In the genomic region with DNA sequence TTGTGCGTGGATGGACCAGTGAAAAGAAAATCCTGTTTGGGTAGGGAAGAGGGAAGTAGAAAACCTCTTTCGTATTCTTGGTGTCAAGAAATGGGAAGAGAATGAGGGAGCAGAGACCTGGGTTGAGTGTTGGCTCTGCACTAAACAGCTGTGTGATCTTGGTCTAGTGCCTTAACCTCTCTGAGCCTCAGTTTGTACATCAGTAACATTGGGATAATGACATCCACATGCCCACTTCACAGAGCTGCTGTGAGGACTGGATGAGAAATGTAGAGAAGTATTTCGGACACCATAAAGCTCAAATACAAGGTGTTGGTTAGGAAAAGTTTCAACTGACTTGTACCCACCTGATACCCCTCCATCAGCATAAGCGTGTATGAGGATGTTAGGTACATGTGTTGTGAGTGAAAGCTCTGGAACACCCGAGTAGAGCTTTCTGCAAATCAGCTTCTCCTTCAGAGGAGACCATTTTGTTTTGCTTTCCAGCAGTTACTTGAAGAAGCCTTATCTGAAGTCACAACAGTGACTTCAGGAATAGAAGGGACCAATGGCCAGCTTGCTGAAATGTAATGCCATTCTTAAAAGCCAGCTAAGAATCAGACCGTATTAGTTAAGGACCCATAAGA, we compare ENCODE assay signal across 23 cellular contexts. TPM values are rescaled to one million over a fixed set of nuclear protein-coding genes. Genes with fewer than 3 reads are reported as not detected.
DNase-seq lines count a peak whose midpoint lies in the region; ATAC-seq, FAIRE-seq and TF ChIP-seq lines count a peak whose summit lies in the region.
"Had no signal": no experiment of that assay in that cellular context is flagged by ENCODE, and none has a peak within 500 bp of the region (broad histone marks: within the 10 kb centered on the region; RNA-seq: fewer than 3 reads in every experiment).

No MANE protein-coding gene starts in this region.

- no peak for FAIRE-seq in astrocyte (lab: Jason Lieb, UNC)

- H3K36me3 ChIP-seq in ACC112 (ENCODE audit: insufficient read depth, low read length) (peaks cover 4% of the 10 kb centered on the region; the same call in 1 of the 2 replicates), IMR-90 (ENCODE audit: control insufficient read depth, insufficient read depth, low read length) (no peaks in the 10 kb centered on the region), astrocyte (ENCODE audit: insufficient read depth, low read length) (no peaks in the 10 kb centered on the region), liver (ENCODE audit: control insufficient read depth in 4 of 4, insufficient read depth in 3 of 4, low read depth in 1 of 4, low read length in 3 of 4) (no peaks in the 10 kb centered on the region), esophagus muscularis mucosa (peaks cover 0 to 5% (median 3%) of the 10 kb centered on the region in 4 donors), neural progenitor cell (no peaks in the 10 kb centered on the region)
- H3K36me3 ChIP-seq: HAP-1 had no signal

- no peak for TF ChIP-seq RAD21 in IMR-90 (IDR thresholded peaks at IDR 0.05; ENCODE audit: low read length)
- TF ChIP-seq RAD21 in liver (IDR thresholded peaks at IDR 0.05) = no peak

- peaks cover 14% of the 10 kb centered on the region for H3F3A ChIP-seq in neural progenitor cell (ENCODE audit: low read depth)

- peak overlapping the region; percentile 38; the same call in 1 of the 2 replicates for H4K5ac ChIP-seq in IMR-90 (ENCODE audit: low read depth, low read length)

- H3K9ac ChIP-seq in IMR-90 (ENCODE audit: low read depth, low read length) = no peak overlapping the region
- H3K9ac ChIP-seq in astrocyte (ENCODE audit: low read length) = no peak overlapping the region
- no peak overlapping the region for H3K9ac ChIP-seq in liver (ENCODE audit: low read depth in 1 of 2, low read length in 2 of 2)
- no peak overlapping the region for H3K9ac ChIP-seq in neural progenitor cell

- peak overlapping the region; percentile 88 for H2AK5ac ChIP-seq in IMR-90 (ENCODE audit: low read depth, low read length)

- H3K9me3 Mint-ChIP-seq in astrocyte (ENCODE audit: unreplicated experiment) (no peaks in the 10 kb centered on the region), neural progenitor cell (no peaks in the 10 kb centered on the region)
- H3K9me3 Mint-ChIP-seq: CD4-positive, alpha-beta T cell; IgD-negative memory B cell had no signal

- peak overlapping the region; percentile 9; the same call in 1 of the 2 replicates for H3K56ac ChIP-seq in IMR-90 (ENCODE audit: extremely low read depth, insufficient read depth, low read length)

- TF ChIP-seq POLR2A in IMR-90 (IDR thresholded peaks at IDR 0.05; ENCODE audit: low read depth, low read length) (no peak), esophagus muscularis mucosa (IDR thresholded peaks at IDR 0.05; ENCODE audit: low read depth) (no peak)

- H3K4me1 Mint-ChIP-seq in astrocyte (ENCODE audit: low read depth, unreplicated experiment) = peaks cover 38% of the 10 kb centered on the region
- H3K4me1 Mint-ChIP-seq in neural progenitor cell = peaks cover 34% of the 10 kb centered on the region

- DNase-seq in IMR-90 = no peak
- DNase-seq in astrocyte (ENCODE audit: low read depth) = no peak
- DNase-seq in SW480 (ENCODE audit: low spot score) = no peak
- no peak for DNase-seq in esophagus muscularis mucosa (ENCODE audit: extremely low spot score)
- DNase-seq in neural progenitor cell (ENCODE audit: low spot score) = no peak
- DNase-seq: CD4-positive, alpha-beta T cell; COR-L47; DMS79; Karpas-422; MV-4-11; NCI-H1417; NCI-H1694 treated with DMSO at 0.1 percent for 48 hours; NCI-H2081 treated with DMSO at 0.1 percent for 48 hours; NCI-H2171 treated with DMSO at 0.1 percent for 48 hours; NCI-H524 treated with DMSO at 0.1 percent for 48 hours; NCI-H82; SHP77 treated with DMSO at 0.1 percent for 48 hours had no signal

- peaks cover 17 to 56% of the 10 kb centered on the region in 2 experiments for H3K79me1 ChIP-seq in IMR-90 (ENCODE audit: low read depth in 1 of 2, low read length in 2 of 2)

- H3K4me3 ChIP-seq in ACC112 (ENCODE audit: low read depth, low read length) (no peak overlapping the region), IMR-90 (ENCODE audit: insufficient read depth, low read depth, low read length) (no peak overlapping the region), astrocyte (ENCODE audit: insufficient read depth, low read depth, low read length) (no peak overlapping the region), liver (ENCODE audit: low read depth in 1 of 3, low read length in 3 of 3) (no peak overlapping the region), esophagus muscularis mucosa (no peak overlapping the region), neural progenitor cell (no peak overlapping the region)
- H3K4me3 ChIP-seq: HAP-1, SK-N-MC had no signal

- H4K20me1 ChIP-seq in IMR-90 (ENCODE audit: insufficient read depth, low read length) (peaks cover 5% of the 10 kb centered on the region), astrocyte (ENCODE audit: insufficient read depth, low read length) (no peaks in the 10 kb centered on the region), neural progenitor cell (ENCODE audit: low read depth) (no peaks in the 10 kb centered on the region)

- H3K27ac Mint-ChIP-seq in astrocyte (ENCODE audit: unreplicated experiment) (peak overlapping the region; percentile 3), neural progenitor cell (no peak overlapping the region)
- H3K27ac Mint-ChIP-seq: CD4-positive, alpha-beta T cell had no signal

- peak overlapping the region; percentile 73 for H3K4ac ChIP-seq in IMR-90 (ENCODE audit: low read depth, low read length)

- ATAC-seq in IMR-90 (ENCODE audit: low read depth) = no peak

- POLR2A ChIA-PET in IMR-90 (lab: Charles Lee; ENCODE audit: unreplicated experiment) = no interaction called here

- TF ChIP-seq CTCF in IMR-90 (conservative IDR thresholded peaks at IDR 0.05; ENCODE audit: low read depth, low read length) = no peak
- no peak for TF ChIP-seq CTCF in astrocyte (IDR thresholded peaks at IDR 0.05; ENCODE audit: insufficient read depth, low read depth, low read length)
- TF ChIP-seq CTCF in liver (IDR thresholded peaks at IDR 0.05; ENCODE audit: low read depth, low read length, missing input control) = no peak
- TF ChIP-seq CTCF in esophagus muscularis mucosa (IDR thresholded peaks at IDR 0.05) = no peak
- TF ChIP-seq CTCF in neural progenitor cell (IDR thresholded peaks at IDR 0.05) = no peak

- peaks cover 9% of the 10 kb centered on the region for H3K36me3 Mint-ChIP-seq in astrocyte (ENCODE audit: low read depth, unreplicated experiment)
- no peaks in the 10 kb centered on the region for H3K36me3 Mint-ChIP-seq in neural progenitor cell

- peak overlapping the region; percentile 67 for H3K27ac ChIP-seq in ACC112 (ENCODE audit: low read depth, low read length)
- H3K27ac ChIP-seq in IMR-90 (ENCODE audit: insufficient read depth, low read length) = no peak overlapping the region
- H3K27ac ChIP-seq in astrocyte (ENCODE audit: low read depth, low read length) = no peak overlapping the region
- no peak overlapping the region for H3K27ac ChIP-seq in liver (ENCODE audit: low read depth in 1 of 2, low read length in 2 of 2)
- H3K27ac ChIP-seq in esophagus muscularis mucosa (replicated peaks in 1 of 4) = no peak overlapping the region
- H3K27ac ChIP-seq in neural progenitor cell = no peak overlapping the region
- H3K27ac ChIP-seq: HL-60, SK-N-MC had no signal

- no peaks in the 10 kb centered on the region for H3K27me3 ChIP-seq in ACC112 (ENCODE audit: insufficient read depth, low read length)
- no peaks in the 10 kb centered on the region for H3K27me3 ChIP-seq in IMR-90 (ENCODE audit: control insufficient read depth, insufficient read depth, low read length)
- no peaks in the 10 kb centered on the region for H3K27me3 ChIP-seq in astrocyte (ENCODE audit: insufficient read depth, low read length)
- no peaks in the 10 kb centered on the region for H3K27me3 ChIP-seq in liver (ENCODE audit: control insufficient read depth in 4 of 4, insufficient read depth in 4 of 4, low read length in 3 of 4)
- H3K27me3 ChIP-seq in esophagus muscularis mucosa = no peaks in the 10 kb centered on the region
- no peaks in the 10 kb centered on the region for H3K27me3 ChIP-seq in neural progenitor cell

- dilution Hi-C loops in IMR-90 (cut with HindIII; ENCODE audit: low sequenced_read_pairs, unreplicated experiment) = no loop called here

- peaks cover 20% of the 10 kb centered on the region for H3K9me1 ChIP-seq in IMR-90 (ENCODE audit: insufficient read depth, low read length)

- BruUV-seq in IMR-90 (replicated peaks; lab: Mats Ljungman, UMichigan) = TSS peak; percentile 14

- H3K4me3 Mint-ChIP-seq in astrocyte (ENCODE audit: unreplicated experiment) (no peak overlapping the region), neural progenitor cell (no peak overlapping the region)
- H3K4me3 Mint-ChIP-seq: CD4-positive, alpha-beta T cell; IgD-negative memory B cell had no signal

- peak overlapping the region; percentile 42; the same call in 1 of the 2 replicates for H3K14ac ChIP-seq in IMR-90 (replicated peaks; ENCODE audit: low read depth, low read length)

- H3K27me3 Mint-ChIP-seq in astrocyte (ENCODE audit: low read depth, unreplicated experiment) = no peaks in the 10 kb centered on the region
- peaks cover 9% of the 10 kb centered on the region for H3K27me3 Mint-ChIP-seq in neural progenitor cell (ENCODE audit: insufficient read depth, low read depth)

- H4K8ac ChIP-seq in IMR-90 (ENCODE audit: low read depth in 2 of 2, low read length in 2 of 2) = peak overlapping the region; percentile 43 to 69

- H3K79me2 ChIP-seq in ACC112 (ENCODE audit: control insufficient read depth, insufficient read depth, low read length, unreplicated experiment) (peaks cover 18% of the 10 kb centered on the region), astrocyte (ENCODE audit: insufficient read depth, low read length) (peaks cover 12% of the 10 kb centered on the region), neural progenitor cell (ENCODE audit: low read depth) (no peaks in the 10 kb centered on the region)

- peak overlapping the region; percentile 81 for H4K91ac ChIP-seq in IMR-90 (ENCODE audit: insufficient read depth, low read depth, low read length)

- H3K9me3 ChIP-seq in IMR-90 (ENCODE audit: control insufficient read depth, insufficient read depth, low read length) (no peaks in the 10 kb centered on the region), astrocyte (ENCODE audit: insufficient read depth, low read depth, low read length) (no peaks in the 10 kb centered on the region), liver (ENCODE audit: control insufficient read depth in 4 of 4, low read length in 3 of 4) (no peaks in the 10 kb centered on the region), esophagus muscularis mucosa (no peaks in the 10 kb centered on the region), neural progenitor cell (ENCODE audit: low read depth) (no peaks in the 10 kb centered on the region)
- H3K9me3 ChIP-seq: HAP-1 had no signal

- H2BK120ac ChIP-seq in IMR-90 (ENCODE audit: low read depth, low read length) = peak overlapping the region; percentile 80

- H3K23ac ChIP-seq in IMR-90 (ENCODE audit: low read depth, low read length) = peak overlapping the region; percentile 73

- H2AFZ ChIP-seq in ACC112 (ENCODE audit: low read length, unreplicated experiment) = no peak overlapping the region
- no peak overlapping the region for H2AFZ ChIP-seq in IMR-90 (replicated peaks; ENCODE audit: low read length, poor library complexity)
- H2AFZ ChIP-seq in astrocyte (ENCODE audit: low read depth, low read length) = no peak overlapping the region
- H2AFZ ChIP-seq in neural progenitor cell (replicated peaks) = no peak overlapping the region

- H3K18ac ChIP-seq in IMR-90 (ENCODE audit: low read depth, low read length) = peak overlapping the region; percentile 34; the same call in 1 of the 2 replicates

- peak overlapping the region; percentile 93 for H2BK20ac ChIP-seq in IMR-90 (ENCODE audit: low read depth, low read length)

- no peak overlapping the region for H3K4me2 ChIP-seq in IMR-90 (ENCODE audit: low read depth, low read length)
- H3K4me2 ChIP-seq in astrocyte (ENCODE audit: low read length) = no peak overlapping the region
- H3K4me2 ChIP-seq in neural progenitor cell = no peak overlapping the region

- peak overlapping the region; percentile 1 for H2AK9ac ChIP-seq in IMR-90 (replicated peaks; ENCODE audit: low read depth, low read length, poor library complexity)

- no peak for TF ChIP-seq EP300 in esophagus muscularis mucosa (IDR thresholded peaks at IDR 0.05)

- 79% methylated on average over 2 of the region's 6 CpGs; no CpG with 5 or more reads in 1 of the 2 experiments for WGBS in IMR-90 (ENCODE audit: extremely low coverage in 2 of 2, insufficient read length in 1 of 2), 2 experiments
- WGBS in liver = 68% methylated on average over 6 of the region's 6 CpGs
- WGBS in esophagus muscularis mucosa = 79% methylated on average over 6 of the region's 6 CpGs

- H3K4me1 ChIP-seq in ACC112 (ENCODE audit: control insufficient read depth, insufficient read depth, low read length, unreplicated experiment) (peaks cover 50% of the 10 kb centered on the region), IMR-90 (ENCODE audit: control insufficient read depth, insufficient read depth, low read length) (peaks cover 23% of the 10 kb centered on the region), astrocyte (ENCODE audit: insufficient read depth, low read length) (peaks cover 44% of the 10 kb centered on the region), liver (ENCODE audit: control insufficient read depth in 4 of 4, insufficient read depth in 4 of 4, low read length in 3 of 4) (peaks cover 6 to 32% (median 24%) of the 10 kb centered on the region in 4 donors), esophagus muscularis mucosa (peaks cover 25 to 43% (median 33%) of the 10 kb centered on the region in 4 donors), neural progenitor cell (peaks cover 7% of the 10 kb centered on the region)

- intact Hi-C loops in IMR-90 (cut with micrococcal nuclease) (no loop called here), esophagus muscularis mucosa (cut with DNase I) (no loop called here)

- in situ Hi-C loops in IMR-90 (cut with MboI; ENCODE audit: low sequenced_read_pairs) = no loop called here

- CTCF ChIA-PET in IMR-90 (lab: Yijun Ruan, JAX) = interaction anchor here (0.8 to 1.0 kb wide), 2 partner anchors 46 to 48 kb away, joined by 3 read pairs; no protein-coding TSS in a partner anchor

- H2BK15ac ChIP-seq in IMR-90 (ENCODE audit: low read depth, low read length) = peak overlapping the region; percentile 97

- peak overlapping the region; percentile 38 for H2BK5ac ChIP-seq in IMR-90 (ENCODE audit: low read depth, low read length, poor library complexity, severe bottlenecking)

RNA-seq across cellular contexts. Expression of a gene that starts 11.2 kb away (rescaled TPM):
- total RNA-seq in IMR-90 (2012; rRNA removed) = 3.9 and 4.4 TPM in 2 replicates
- 4.7 and 5.9 TPM in 2 replicates for polyA plus RNA-seq in IMR-90 (2012; rRNA removed)
- polyA plus RNA-seq in IMR-90 (2012; cell fraction: cytosol; rRNA removed) = 2.7 and 2.9 TPM in 2 replicates
- 10.6 and 11.6 TPM in 2 replicates for polyA plus RNA-seq in IMR-90 (2012; cell fraction: nucleus; rRNA removed; ENCODE audit: low replicate concordance)
- 24.2 and 24.4 TPM in 2 replicates for total RNA-seq in astrocyte
- total RNA-seq in liver = 10 to 100 TPM in 1 of 2 donors, 1 to 10 TPM in 1; 9.2 to 15.6 TPM
- 1 to 10 TPM; 4.8 to 6.1 TPM for polyA plus RNA-seq in liver
- 10 to 100 TPM; 16.2 to 25.1 (median 22.9) TPM for total RNA-seq in esophagus muscularis mucosa
- total RNA-seq in neural progenitor cell (ENCODE audit: low replicate concordance) = 1.4 and 2.3 TPM in 2 replicates

RNA-seq across cellular contexts. Expression of a gene that starts 30.5 kb away (rescaled TPM):
- 1,441 and 1,485 TPM in 2 replicates for total RNA-seq in IMR-90 (2012; rRNA removed)
- polyA plus RNA-seq in IMR-90 (2012; rRNA removed) = 2,783 and 2,870 TPM in 2 replicates
- 1,325 and 1,597 TPM in 2 replicates for polyA plus RNA-seq in IMR-90 (2012; cell fraction: cytosol; rRNA removed)
- polyA plus RNA-seq in IMR-90 (2012; cell fraction: nucleus; rRNA removed; ENCODE audit: low replicate concordance) = 924 and 1,074 TPM in 2 replicates
- 1,303 and 1,496 TPM in 2 replicates for total RNA-seq in astrocyte
- 10 to 100 TPM in 1 of 2 donors, under 1 TPM in 1; 0.93 to 10.2 TPM for total RNA-seq in liver
- polyA plus RNA-seq in liver = 10 to 100 TPM in 1 of 2 donors, 1 to 10 TPM in 1; 5.8 to 18.6 TPM
- total RNA-seq in esophagus muscularis mucosa = 10 to 100 TPM in 2 of 4 donors, 1 to 10 TPM in 2; 9.4 to 54.2 (median 18.2) TPM
- 0.03 TPM in 1 of 2 replicates, not detected in the other for total RNA-seq in neural progenitor cell (ENCODE audit: low replicate concordance)
- polyA plus RNA-seq: IgD-negative memory B cell had no signal

RNA-seq across cellular contexts. Expression of a gene that starts 57.8 kb away (rescaled TPM):
- total RNA-seq in IMR-90 (2012; rRNA removed) (233 and 295 TPM in 2 replicates), astrocyte (172 and 181 TPM in 2 replicates), liver (10 to 100 TPM; 20.9 to 23.1 TPM), esophagus muscularis mucosa (10 to 100 TPM; 28.2 to 44.4 (median 35.5) TPM), neural progenitor cell (ENCODE audit: low replicate concordance) (74.4 and 94.2 TPM in 2 replicates)
- polyA plus RNA-seq in IMR-90 (2012; rRNA removed) (178 and 187 TPM in 2 replicates), liver (10 to 100 TPM; 13.8 to 25.7 TPM)
- polyA plus RNA-seq in IMR-90 (2012; cell fraction: cytosol; rRNA removed) = 282 and 325 TPM in 2 replicates
- 110 and 121 TPM in 2 replicates for polyA plus RNA-seq in IMR-90 (2012; cell fraction: nucleus; rRNA removed; ENCODE audit: low replicate concordance)

Comparison
In these comparisons a context has a peak if more than half of its experiments do, and no peak if none do; other contexts are left out.
1. RNA of a gene that starts 30.5 kb away (total RNA-seq): 1,303 to 1,496 TPM in astrocyte and 1,441 to 1,485 TPM in IMR-90; 9.4 to 54.2 TPM in esophagus muscularis mucosa, 0.93 to 10.2 TPM in liver and 0.03 TPM in neural progenitor cell; every median in the first group is over 10 times any median in the second.